ENCODE assay signal across 8 cellular contexts in genomic region chr2:175282300-175282699, GRCh38.
DNase-seq lines count a peak whose midpoint lies in the region; ATAC-seq and TF ChIP-seq lines count a peak whose summit lies in the region.

No MANE protein-coding gene starts in this region.

- peak; percentile 9 for DNase-seq in HFF-Myc (ENCODE audit: extremely low read depth, low read depth)
- DNase-seq in NCI-H2029 (lab: John Stamatoyannopoulos, UW), result peak; percentile 50
- peak; percentile 8 for DNase-seq in inferior parietal cortex (ENCODE audit: extremely low spot score)
- DNase-seq in type B pancreatic cell (ENCODE audit: extremely low spot score, unreplicated experiment), result no peak
- DNase-seq in activated CD4-positive, alpha-beta T cell treated with anti-CD3 and anti-CD28 coated beads for 4 hours, result no peak

- no peaks in the 10 kb centered on the region for H3K4me1 Mint-ChIP-seq in activated T-helper 17 cell treated with anti-CD3 and anti-CD28 coated beads, Interleukin-2, amount 50 U/mL, for 72 hours
- H3K4me1 Mint-ChIP-seq in type B pancreatic cell (ENCODE audit: unreplicated experiment), result no peaks in the 10 kb centered on the region

- no peaks in the 10 kb centered on the region for H3K9me3 ChIP-seq in DOHH2 (ENCODE audit: control insufficient read depth, insufficient read depth, low read length)

- H3K27me3 ChIP-seq in DOHH2 (ENCODE audit: control insufficient read depth, low read length), result peaks cover 22% of the 10 kb centered on the region

- H3K36me3 ChIP-seq in DOHH2 (ENCODE audit: control insufficient read depth, low read length), result no peaks in the 10 kb centered on the region

- ATAC-seq in activated T-helper 17 cell treated with anti-CD3 and anti-CD28 coated beads, Interleukin-2, amount 50 U/mL, for 72 hours (replicated peaks), result peak; percentile 63
- ATAC-seq in HG03342 (IDR thresholded peaks at IDR 0.05; ENCODE audit: unreplicated experiment), result no peak

- H3K4me3 ChIP-seq in DOHH2 (ENCODE audit: low read length) (no peak overlapping the region), HFF-Myc (replicated peaks; ENCODE audit: low read depth, low read length) (no peak overlapping the region)

- TF ChIP-seq CTCF in DOHH2 (IDR thresholded peaks at IDR 0.05; ENCODE audit: low read depth, low read length, poor library complexity, severe bottlenecking), result peak; percentile 54
- TF ChIP-seq CTCF in HFF-Myc (IDR thresholded peaks at IDR 0.05; ENCODE audit: low read depth, low read length, missing control alignments), result peak; percentile 25
- TF ChIP-seq CTCF in type B pancreatic cell (conservative IDR thresholded peaks at IDR 0.05), result peak; percentile 72

- no peak overlapping the region for H3K27ac ChIP-seq in DOHH2 (ENCODE audit: low read depth, low read length)

- H3F3A ChIP-seq in DOHH2 (ENCODE audit: control insufficient read depth, insufficient read depth), result no peaks in the 10 kb centered on the region

- no peaks in the 10 kb centered on the region for H3K27me3 Mint-ChIP-seq in activated T-helper 17 cell treated with anti-CD3 and anti-CD28 coated beads, Interleukin-2, amount 50 U/mL, for 72 hours
- peaks cover 31% of the 10 kb centered on the region for H3K27me3 Mint-ChIP-seq in type B pancreatic cell

- no peak overlapping the region for H3K4me2 ChIP-seq in DOHH2 (ENCODE audit: low read length)

- no peak overlapping the region for H3K4me3 Mint-ChIP-seq in activated T-helper 17 cell treated with anti-CD3 and anti-CD28 coated beads, Interleukin-2, amount 50 U/mL, for 72 hours
- H3K4me3 Mint-ChIP-seq in type B pancreatic cell, result no peak overlapping the region

- H3K4me1 ChIP-seq in DOHH2 (ENCODE audit: control insufficient read depth, low read length), result no peaks in the 10 kb centered on the region

- H4K20me1 ChIP-seq in DOHH2 (ENCODE audit: control insufficient read depth, insufficient read depth, low read depth, low read length), result no peaks in the 10 kb centered on the region

- H3K27ac Mint-ChIP-seq in activated T-helper 17 cell treated with anti-CD3 and anti-CD28 coated beads, Interleukin-2, amount 50 U/mL, for 72 hours, result no peak overlapping the region
- H3K27ac Mint-ChIP-seq in type B pancreatic cell, result no peak overlapping the region

- no peaks in the 10 kb centered on the region for H3K79me2 ChIP-seq in DOHH2 (ENCODE audit: control insufficient read depth, low read length)

- no peaks in the 10 kb centered on the region for H3K36me3 Mint-ChIP-seq in activated T-helper 17 cell treated with anti-CD3 and anti-CD28 coated beads, Interleukin-2, amount 50 U/mL, for 72 hours (ENCODE audit: low read depth)
- H3K36me3 Mint-ChIP-seq in type B pancreatic cell, result no peaks in the 10 kb centered on the region

- H3K9me2 ChIP-seq in DOHH2 (replicated peaks; ENCODE audit: control insufficient read depth, low read length), result no peaks in the 10 kb centered on the region

- no peaks in the 10 kb centered on the region for H3K9me3 Mint-ChIP-seq in activated T-helper 17 cell treated with anti-CD3 and anti-CD28 coated beads, Interleukin-2, amount 50 U/mL, for 72 hours
- H3K9me3 Mint-ChIP-seq in type B pancreatic cell, result peaks cover 4% of the 10 kb centered on the region

Comparison
In these comparisons a context has a peak if more than half of its experiments do, and no peak if none do; other contexts are left out.
1. DNase-seq: peak in HFF-Myc (single experiment), NCI-H2029 (single experiment) and inferior parietal cortex (single experiment); none in type B pancreatic cell (single experiment) and activated CD4-positive, alpha-beta T cell treated with anti-CD3 and anti-CD28 coated beads for 4 hours (0 of 2).
2. Peak in every context shown above with its lines, with median percentiles within 50 percentile points of each other: CTCF ChIP-seq.